8 cellular contexts compared by ENCODE assay signal in genomic region chr15:69576035-69576526, GRCh38.
DNase-seq lines count a peak whose midpoint lies in the region; ATAC-seq, FAIRE-seq and TF ChIP-seq lines count a peak whose summit lies in the region.

No MANE protein-coding gene starts in this region.

- peaks cover 14% of the 10 kb centered on the region for H3K4me1 Mint-ChIP-seq in activated B cell treated with CpG ODN at 0.5 μM for 24 hours

- no peaks in the 10 kb centered on the region for H3K9me3 Mint-ChIP-seq in activated B cell treated with CpG ODN at 0.5 μM for 24 hours

- FAIRE-seq in bronchial epithelial cell (lab: Jason Lieb, UNC), result no peak

- H3K4me3 Mint-ChIP-seq in activated B cell treated with CpG ODN at 0.5 μM for 24 hours, result no peak overlapping the region

- H3K27me3 Mint-ChIP-seq in activated B cell treated with CpG ODN at 0.5 μM for 24 hours, result peaks cover 11% of the 10 kb centered on the region

- no peak overlapping the region for H3K4me3 ChIP-seq in bronchial epithelial cell (ENCODE audit: low read depth, low read length)

- no peaks in the 10 kb centered on the region for H3K36me3 ChIP-seq in bronchial epithelial cell (ENCODE audit: control insufficient read depth, insufficient read depth, low read length)

- POLR2A ChIA-PET in GM10248 (lab: Yijun Ruan, JAX), result interaction anchor here (0.7 kb wide), 1 partner anchor 137 kb away, joined by 3 read pairs; no protein-coding TSS in a partner anchor
- POLR2A ChIA-PET in activated B cell treated with CpG ODN at 0.5 μM for 24 hours (lab: Charles Lee), result no interaction called here

- no peak overlapping the region for H3K27ac Mint-ChIP-seq in activated B cell treated with CpG ODN at 0.5 μM for 24 hours

- CTCF ChIA-PET in GM10248 (lab: Yijun Ruan, JAX), result interaction anchor here (1.3 to 2.8 kb wide), 4 partner anchors 20 to 912 kb away, joined by 3 to 9 read pairs (median 3); no protein-coding TSS in a partner anchor
- CTCF ChIA-PET in activated B cell treated with CpG ODN at 0.5 μM for 24 hours (lab: Charles Lee), result interaction anchor here (0.6 to 2.8 kb wide), 16 partner anchors 19 to 1146 kb away, joined by 3 to 22 read pairs (median 4); partner anchors contain the start of gene TLE3

- TF ChIP-seq CTCF in GM10248 (IDR thresholded peaks at IDR 0.05; ENCODE audit: control extremely low read depth, extremely low read depth, low read depth, missing control alignments), result peak; percentile 61
- no peak for TF ChIP-seq CTCF in activated B cell treated with CpG ODN at 0.5 μM for 24 hours (IDR thresholded peaks at IDR 0.05)
- TF ChIP-seq CTCF in bronchial epithelial cell (IDR thresholded peaks at IDR 0.05; ENCODE audit: insufficient read depth, low read length, severe bottlenecking), result peak; percentile 95

- H3K27me3 ChIP-seq in bronchial epithelial cell (ENCODE audit: control insufficient read depth, insufficient read depth, low read length), result peaks cover 56% of the 10 kb centered on the region

- no peaks in the 10 kb centered on the region for H3K36me3 Mint-ChIP-seq in activated B cell treated with CpG ODN at 0.5 μM for 24 hours (ENCODE audit: low read depth)

- DNase-seq in GM10248 (ENCODE audit: extremely low spot score) (peak; percentile 41), NCI-H128 (lab: John Stamatoyannopoulos, UW; ENCODE audit: unreplicated experiment) (peak; percentile 5), activated B cell treated with CpG ODN at 0.5 μM for 24 hours (peak; percentile 57), bronchial epithelial cell (ENCODE audit: low read depth) (peak; percentile 33), left kidney (ENCODE audit: low read depth, low spot score) (peak; percentile 66)
- peak; percentile 50 to 62 (median 59) for DNase-seq in stimulated activated CD4-positive, alpha-beta T cell treated with anti-CD3 and anti-CD28 coated beads, TNF-alpha, amount 100 ng/mL, for 48 hours (ENCODE audit: low read depth in 3 of 3)

- ATAC-seq in activated B cell treated with CpG ODN at 0.5 μM for 24 hours (ENCODE audit: low read depth) (peak; percentile 83), HG02840 (IDR thresholded peaks at IDR 0.05; ENCODE audit: low FRiP score, unreplicated experiment) (no peak), HG03097 (IDR thresholded peaks at IDR 0.05; ENCODE audit: low FRiP score, unreplicated experiment) (no peak)

- intact Hi-C loops in activated B cell treated with CpG ODN at 0.5 μM for 24 hours (cut with micrococcal nuclease), result loop anchor here (1.0 to 10.0 kb wide), 15 partner anchors 99 to 1237 kb away; partner anchors contain the start of gene TLE3

Comparison
In these comparisons a context has a peak if more than half of its experiments do, and no peak if none do; other contexts are left out.
1. DNase-seq: peak in every context shown above with its lines; median percentile 66 in left kidney; 59 in stimulated activated CD4-positive, alpha-beta T cell treated with anti-CD3 and anti-CD28 coated beads, TNF-alpha, amount 100 ng/mL, for 48 hours; 57 in activated B cell treated with CpG ODN at 0.5 μM for 24 hours; 41 in GM10248; 33 in bronchial epithelial cell; 5 in NCI-H128.